ENCODE assay signal across 8 cellular contexts in genomic region chr2:288002-288742, GRCh38. TPM values are rescaled to one million over a fixed set of nuclear protein-coding genes. Genes with fewer than 3 reads are reported as not detected.
DNase-seq lines count a peak whose midpoint lies in the region; TF ChIP-seq lines count a peak whose summit lies in the region.

TSS of gene ALKAL2 (minus strand) at chr2:288091. CDS start at chr2:287835, 256 bp downstream.

- no peaks in the 10 kb centered on the region for H3K36me3 ChIP-seq in vagina

- TF ChIP-seq POLR2A in vagina (IDR thresholded peaks at IDR 0.05) = no peak

- intact Hi-C loops in vagina (cut with DNase I) = no loop called here

- H3K9me3 ChIP-seq in vagina = no peaks in the 10 kb centered on the region

- H3K4me3 ChIP-seq in cardiac fibroblast (replicated peaks in 1 of 2; ENCODE audit: low read depth in 2 of 2, low read length in 2 of 2) (peak within 1 kb of the TSS; percentile 3 to 14), vagina (peak within 1 kb of the TSS; percentile 40 to 43)

- TF ChIP-seq CTCF in cardiac fibroblast (IDR thresholded peaks at IDR 0.05; ENCODE audit: low read depth, low read length) (no peak), vagina (IDR thresholded peaks at IDR 0.05) (no peak)

- H3K27me3 ChIP-seq in vagina = peaks cover 4% of the 10 kb centered on the region

- DNase-seq in stimulated activated CD4-positive, alpha-beta T cell treated with anti-CD3 and anti-CD28 coated beads, Interleukin-15, amount 100 ng/mL, for 24 hours = peak; percentile 20
- no peak for DNase-seq in stimulated activated CD4-positive, alpha-beta T cell treated with anti-CD3 and anti-CD28 coated beads, Interleukin-2, amount 100 ng/mL, for 24 hours
- DNase-seq in cardiac fibroblast (ENCODE audit: low read depth in 2 of 2) (peak in 1 of 2 donors; percentile 12), lung microvascular endothelial cell (ENCODE audit: low read depth in 2 of 2) (peak; percentile 20 to 26), vagina (ENCODE audit: extremely low spot score in 2 of 2) (peak in 1 of 2 donors; percentile 20), EL (no peak), HCEC 1CT (no peak), GM19238 (ENCODE audit: insufficient read length, low spot score) (no peak)

- peaks cover 31% of the 10 kb centered on the region for H3K4me1 ChIP-seq in vagina

- no peak within 1 kb of the TSS for H3K27ac ChIP-seq in vagina

RNA-seq across cellular contexts. Expression of gene ALKAL2, which starts in this region (rescaled TPM):
- total RNA-seq in lung microvascular endothelial cell (not detected in 2 replicates), vagina (17.4 TPM)

Comparison
In these comparisons a context has a peak if more than half of its experiments do, and no peak if none do; other contexts are left out.
1. RNA of gene ALKAL2 (total RNA-seq): 17.4 TPM in vagina (single experiment); not detected in lung microvascular endothelial cell; every median in the first group is over 10 times any median in the second.
2. Peak in DNase-seq in lung microvascular endothelial cell; RNA of the gene not detected or under 1 TPM.